Comparison of ENCODE assay signal across 11 cellular contexts in the genomic region with DNA sequence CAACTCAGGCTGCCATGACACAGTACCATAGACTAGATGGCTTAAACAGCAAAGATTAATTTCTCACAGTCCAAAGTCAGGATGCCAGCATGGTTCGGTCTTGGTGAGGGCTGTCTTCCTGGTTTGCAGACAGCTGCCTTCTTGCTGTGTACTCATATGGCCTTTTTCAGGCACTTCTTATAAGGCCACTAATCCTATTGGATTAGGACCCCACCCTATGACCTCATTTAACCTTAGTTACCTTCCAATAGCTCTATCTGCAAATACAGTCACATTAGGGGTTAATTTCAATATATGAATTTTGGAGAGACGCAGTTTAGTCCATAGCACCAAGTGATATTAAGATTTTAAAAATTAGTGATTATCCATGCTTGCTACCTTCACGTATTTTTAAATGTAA.
"Had no signal": no experiment of that assay in that cellular context is flagged by ENCODE, and none has a peak within 500 bp of the region (broad histone marks: within the 10 kb centered on the region; RNA-seq: fewer than 3 reads in every experiment).

No MANE protein-coding gene starts in this region.

- H3K9me3 Mint-ChIP-seq: GM23338, H9 had no signal

- H3K4me3 ChIP-seq: GM23248, GM23338, HAP-1 had no signal

- ATAC-seq: GM23338, HCT116 had no signal

- H3K4me1 ChIP-seq: HAP-1 had no signal

- H3K4me3 Mint-ChIP-seq: GM23338, H9, HFFc6 had no signal

- H3K27ac Mint-ChIP-seq: GM23338, H9, HFFc6 had no signal

- H3K4me2 ChIP-seq: GM23338 had no signal

- H3K27ac ChIP-seq: GM23248 had no signal

- DNase-seq: GM23248, GOT3, H7, H9, HCEC 1CT, HFFc6 had no signal

- H3K36me3 ChIP-seq: HAP-1 had no signal

- H2AFZ ChIP-seq: GM23248, GM23338 had no signal

- FAIRE-seq: H1, H54 had no signal

- H3K9me3 ChIP-seq: HAP-1 had no signal

- H3K9ac ChIP-seq: GM23248 had no signal
